ENCODE assay signal across 8 cellular contexts in genomic region chr20:4082406-4083102, GRCh38.
DNase-seq lines count a peak whose midpoint lies in the region; ATAC-seq and TF ChIP-seq lines count a peak whose summit lies in the region.

No MANE protein-coding gene starts in this region.

- peaks cover 8% of the 10 kb centered on the region for H3K9me3 Mint-ChIP-seq in CD8-positive, alpha-beta T cell
- H3K9me3 Mint-ChIP-seq in HFFc6, result peaks cover 4% of the 10 kb centered on the region; the same call in 1 of the 2 replicates
- H3K9me3 Mint-ChIP-seq in activated naive CD4-positive, alpha-beta T cell treated with anti-CD3 and anti-CD28 coated beads, Interleukin-2, amount 50 U/mL, for 24 hours, result peaks cover 4% of the 10 kb centered on the region

- no peak overlapping the region for H3K27ac ChIP-seq in CD8-positive, alpha-beta T cell (ENCODE audit: low read depth, low read length)
- H3K27ac ChIP-seq in iPS-20b (ENCODE audit: low read length), result no peak overlapping the region

- POLR2A ChIA-PET in CD8-positive, alpha-beta T cell (lab: Charles Lee), result interaction anchor here (0.6 to 0.8 kb wide), 3 partner anchors 29 to 823 kb away, joined by 3 read pairs; no protein-coding TSS in a partner anchor

- H3K27me3 Mint-ChIP-seq in CD8-positive, alpha-beta T cell (ENCODE audit: low read depth), result no peaks in the 10 kb centered on the region
- H3K27me3 Mint-ChIP-seq in HFFc6 (ENCODE audit: insufficient read depth), result no peaks in the 10 kb centered on the region
- no peaks in the 10 kb centered on the region for H3K27me3 Mint-ChIP-seq in activated naive CD4-positive, alpha-beta T cell treated with anti-CD3 and anti-CD28 coated beads, Interleukin-2, amount 50 U/mL, for 24 hours

- H3K27me3 ChIP-seq in CD8-positive, alpha-beta T cell (ENCODE audit: insufficient read depth, low read length), result no peaks in the 10 kb centered on the region
- H3K27me3 ChIP-seq in iPS-20b (ENCODE audit: insufficient read depth, low read length), result peaks cover 24% of the 10 kb centered on the region

- peaks cover 39% of the 10 kb centered on the region for H3K4me1 Mint-ChIP-seq in CD8-positive, alpha-beta T cell (ENCODE audit: low read depth)
- H3K4me1 Mint-ChIP-seq in HFFc6 (ENCODE audit: low read depth), result peaks cover 60% of the 10 kb centered on the region
- peaks cover 50% of the 10 kb centered on the region for H3K4me1 Mint-ChIP-seq in activated naive CD4-positive, alpha-beta T cell treated with anti-CD3 and anti-CD28 coated beads, Interleukin-2, amount 50 U/mL, for 24 hours

- H3K4me3 ChIP-seq in CD8-positive, alpha-beta T cell (ENCODE audit: low read depth, low read length), result no peak overlapping the region
- peak overlapping the region; percentile 49; the same call in 1 of the 2 replicates for H3K4me3 ChIP-seq in iPS-20b (ENCODE audit: low read length)

- no peaks in the 10 kb centered on the region for H3K36me3 ChIP-seq in CD8-positive, alpha-beta T cell (ENCODE audit: insufficient read depth, low read length)
- no peaks in the 10 kb centered on the region for H3K36me3 ChIP-seq in iPS-20b (ENCODE audit: insufficient read depth, low read depth, low read length)

- H3K36me3 Mint-ChIP-seq in CD8-positive, alpha-beta T cell, result peaks cover 5% of the 10 kb centered on the region
- H3K36me3 Mint-ChIP-seq in HFFc6 (ENCODE audit: low read depth), result peaks cover 5% of the 10 kb centered on the region; the same call in 1 of the 2 replicates
- peaks cover 8% of the 10 kb centered on the region for H3K36me3 Mint-ChIP-seq in activated naive CD4-positive, alpha-beta T cell treated with anti-CD3 and anti-CD28 coated beads, Interleukin-2, amount 50 U/mL, for 24 hours

- no peak for TF ChIP-seq CTCF in CD8-positive, alpha-beta T cell (IDR thresholded peaks at IDR 0.05)
- TF ChIP-seq CTCF in HFFc6 (IDR thresholded peaks at IDR 0.05), result no peak

- CTCF ChIA-PET in CD8-positive, alpha-beta T cell (lab: Charles Lee), result interaction anchor here (1.6 to 3.6 kb wide), 3 partner anchors 10 to 195 kb away, joined by 4 to 32 read pairs (median 4); no protein-coding TSS in a partner anchor

- H3K9ac ChIP-seq in iPS-20b (ENCODE audit: low read depth, low read length), result peak overlapping the region; percentile 10; the same call in 1 of the 2 replicates

- peaks cover 12% of the 10 kb centered on the region for H3K4me1 ChIP-seq in CD8-positive, alpha-beta T cell (ENCODE audit: insufficient read depth, low read length)
- H3K4me1 ChIP-seq in iPS-20b (ENCODE audit: insufficient read depth, low read length), result peaks cover 12% of the 10 kb centered on the region

- H3K4me3 Mint-ChIP-seq in CD8-positive, alpha-beta T cell, result peak overlapping the region; percentile 32
- H3K4me3 Mint-ChIP-seq in HFFc6, result peak overlapping the region; percentile 51
- peak overlapping the region; percentile 75 for H3K4me3 Mint-ChIP-seq in activated naive CD4-positive, alpha-beta T cell treated with anti-CD3 and anti-CD28 coated beads, Interleukin-2, amount 50 U/mL, for 24 hours

- ATAC-seq in CD8-positive, alpha-beta T cell, result peak; percentile 70

- peak overlapping the region; percentile 82 for H3K27ac Mint-ChIP-seq in CD8-positive, alpha-beta T cell
- peak overlapping the region; percentile 64 for H3K27ac Mint-ChIP-seq in HFFc6
- H3K27ac Mint-ChIP-seq in activated naive CD4-positive, alpha-beta T cell treated with anti-CD3 and anti-CD28 coated beads, Interleukin-2, amount 50 U/mL, for 24 hours, result peak overlapping the region; percentile 53

- intact Hi-C loops in CD8-positive, alpha-beta T cell (cut with DNase I, micrococcal nuclease), result loop anchor here (2.0 to 10.0 kb wide), 2 partner anchors 44 to 298 kb away; partner anchors contain the start of genes CENPB (in 1 of the 2) and SPEF1 (in 1 of the 2)

- no peaks in the 10 kb centered on the region for H3K9me3 ChIP-seq in CD8-positive, alpha-beta T cell (ENCODE audit: low read length)
- no peaks in the 10 kb centered on the region for H3K9me3 ChIP-seq in iPS-20b (ENCODE audit: insufficient read depth, low read depth, low read length)

- DNase-seq in CD8-positive, alpha-beta T cell, result peak; percentile 16 to 75 (median 31)
- peak; percentile 44 for DNase-seq in HFFc6
- DNase-seq in SIG-M5 (lab: John Stamatoyannopoulos, UW), result peak; percentile 97
- peak; percentile 31 for DNase-seq in stimulated activated CD8-positive, alpha-beta memory T cell treated with anti-CD3 and anti-CD28 coated beads, Interleukin-12 subunit alpha, Interleukin-12 subunit beta, amount 100 ng/mL, for 4 hours (ENCODE audit: low read depth)
- no peak for DNase-seq in NCI-H128 (lab: John Stamatoyannopoulos, UW; ENCODE audit: unreplicated experiment)
- no peak for DNase-seq in NCI-H226

Comparison
In these comparisons a context has a peak if more than half of its experiments do, and no peak if none do; other contexts are left out.
1. DNase-seq: peak in CD8-positive, alpha-beta T cell (7 of 7), HFFc6 (single experiment), SIG-M5 (single experiment) and stimulated activated CD8-positive, alpha-beta memory T cell treated with anti-CD3 and anti-CD28 coated beads, Interleukin-12 subunit alpha, Interleukin-12 subunit beta, amount 100 ng/mL, for 4 hours (single experiment); none in NCI-H128 (single experiment) and NCI-H226 (single experiment).
2. Peak in every context shown above with its lines, with median percentiles within 50 percentile points of each other: H3K27ac Mint-ChIP-seq and H3K4me3 Mint-ChIP-seq.